Comparison of ENCODE assay signal across 8 cellular contexts in the genomic region with DNA sequence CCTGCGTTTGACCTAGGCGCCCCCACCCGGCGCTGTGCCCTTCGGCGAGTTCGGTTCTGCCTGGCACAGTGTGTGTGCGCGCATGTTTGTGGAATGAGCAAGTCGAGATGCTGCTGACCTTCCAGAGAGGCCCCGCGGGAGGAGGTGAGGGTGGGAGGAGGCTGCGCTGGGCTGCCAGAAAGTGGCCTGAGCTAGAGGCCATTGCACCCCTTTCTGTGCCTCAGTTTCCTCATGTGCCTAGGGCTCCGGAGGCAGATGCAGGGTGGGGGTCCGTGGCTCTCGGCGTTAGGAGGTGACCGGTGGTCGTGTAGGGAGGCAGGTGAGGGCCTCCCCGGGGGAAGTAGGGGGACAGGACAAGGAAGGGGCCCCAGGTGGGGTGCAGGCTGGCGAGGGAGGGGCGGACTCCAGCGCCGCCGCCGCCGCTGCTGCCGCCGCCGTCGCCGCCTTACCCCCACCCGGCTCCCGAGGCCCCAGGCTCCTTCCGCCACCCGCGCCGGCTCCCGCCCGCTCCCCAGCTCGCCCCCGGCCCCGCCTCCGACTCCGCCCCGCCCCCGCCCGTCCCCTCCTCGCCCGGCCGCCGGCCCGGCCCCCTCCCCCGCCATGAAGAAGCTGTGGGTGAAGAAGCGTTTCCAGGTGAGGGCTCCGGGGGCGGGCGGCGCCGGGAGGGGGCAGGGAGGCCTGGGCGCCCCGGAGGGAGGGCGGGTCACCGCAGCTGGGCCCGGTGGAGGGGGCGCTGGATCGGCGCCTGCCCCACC. TPM values are rescaled to one million over a fixed set of nuclear protein-coding genes. Genes with fewer than 3 reads are reported as not detected.
DNase-seq lines count a peak whose midpoint lies in the region; ATAC-seq and TF ChIP-seq lines count a peak whose summit lies in the region.

No MANE protein-coding gene starts in this region.

- H3K4me2 ChIP-seq in smooth muscle cell: peak overlapping the region; percentile 89

- peak overlapping the region; percentile 52 for H3K4me3 ChIP-seq in astrocyte of the spinal cord (ENCODE audit: low read depth, low read length)
- peak overlapping the region; percentile 51 for H3K4me3 ChIP-seq in iPS-11a (ENCODE audit: low read depth, low read length)
- H3K4me3 ChIP-seq in smooth muscle cell: peak overlapping the region; percentile 63

- no peaks in the 10 kb centered on the region for H4K20me1 ChIP-seq in smooth muscle cell (ENCODE audit: low read depth)

- 2% methylated on average over 18 of the region's 68 CpGs for WGBS in smooth muscle cell (ENCODE audit: low lambda C conversion rate)

- ATAC-seq in SK-N-SH treated with all-trans-retinoic acid at 6 μM for 48 hours (peak; percentile 59), HG03342 (IDR thresholded peaks at IDR 0.05; ENCODE audit: unreplicated experiment) (no peak)

- in situ Hi-C loops in astrocyte of the spinal cord (cut with HindIII; ENCODE audit: low sequenced_read_pairs): no loop called here

- H3K36me3 ChIP-seq in smooth muscle cell (ENCODE audit: low read depth): no peaks in the 10 kb centered on the region

- peak; percentile 69 for DNase-seq in NCI-H146 (lab: John Stamatoyannopoulos, UW)
- DNase-seq in NCI-H146 treated with DMSO at 0.1 percent for 48 hours (lab: John Stamatoyannopoulos, UW; ENCODE audit: unreplicated experiment): no peak
- DNase-seq in astrocyte of the spinal cord (ENCODE audit: low read depth, low spot score): no peak
- DNase-seq in smooth muscle cell (lab: John Stamatoyannopoulos, UW; ENCODE audit: unreplicated experiment): no peak
- no peak for DNase-seq in DMS114 treated with DMSO at 0.1 percent for 48 hours (lab: John Stamatoyannopoulos, UW; ENCODE audit: unreplicated experiment)

- H3K9ac ChIP-seq in smooth muscle cell (ENCODE audit: low read depth): peak overlapping the region; percentile 51

- H2AFZ ChIP-seq in smooth muscle cell (ENCODE audit: low read depth): peak overlapping the region; percentile 62

- H3K4me1 ChIP-seq in smooth muscle cell (ENCODE audit: low read depth): peaks cover 18% of the 10 kb centered on the region

- no peak overlapping the region for H3K27ac ChIP-seq in smooth muscle cell (ENCODE audit: low read depth)

- no peaks in the 10 kb centered on the region for H3K79me2 ChIP-seq in smooth muscle cell (ENCODE audit: low read depth)

- no peaks in the 10 kb centered on the region for H3K27me3 ChIP-seq in smooth muscle cell (ENCODE audit: low read depth)

- H3F3A ChIP-seq in smooth muscle cell (ENCODE audit: low read depth): no peaks in the 10 kb centered on the region

- TF ChIP-seq CTCF in astrocyte of the spinal cord (IDR thresholded peaks at IDR 0.05; ENCODE audit: low read depth, low read length): no peak
- TF ChIP-seq CTCF in smooth muscle cell (IDR thresholded peaks at IDR 0.05; ENCODE audit: borderline replicate concordance, insufficient read depth, poor library complexity, severe bottlenecking): no peak

- H3K9me3 ChIP-seq in smooth muscle cell (replicated peaks; ENCODE audit: low read depth): no peaks in the 10 kb centered on the region

TF ChIP-seq in SK-N-SH treated with all-trans-retinoic acid at 6 μM for 48 hours, 23 proteins besides CTCF, POLR2A, EP300 and RAD21 (continues in another document):
- TF ChIP-seq GLIS3 (CRISPR knock-in tag; IDR thresholded peaks at IDR 0.05): no peak
- no peak for TF ChIP-seq RARB (CRISPR knock-in tag; IDR thresholded peaks at IDR 0.05)
- TF ChIP-seq TCF4 (CRISPR knock-in tag; IDR thresholded peaks at IDR 0.05; ENCODE audit: borderline replicate concordance): no peak
- TF ChIP-seq ZFP3 (CRISPR knock-in tag; IDR thresholded peaks at IDR 0.05): no peak
- no peak for TF ChIP-seq ZNF565 (CRISPR knock-in tag; conservative IDR thresholded peaks at IDR 0.05; ENCODE audit: low read depth)
- TF ChIP-seq, protein P1, sequence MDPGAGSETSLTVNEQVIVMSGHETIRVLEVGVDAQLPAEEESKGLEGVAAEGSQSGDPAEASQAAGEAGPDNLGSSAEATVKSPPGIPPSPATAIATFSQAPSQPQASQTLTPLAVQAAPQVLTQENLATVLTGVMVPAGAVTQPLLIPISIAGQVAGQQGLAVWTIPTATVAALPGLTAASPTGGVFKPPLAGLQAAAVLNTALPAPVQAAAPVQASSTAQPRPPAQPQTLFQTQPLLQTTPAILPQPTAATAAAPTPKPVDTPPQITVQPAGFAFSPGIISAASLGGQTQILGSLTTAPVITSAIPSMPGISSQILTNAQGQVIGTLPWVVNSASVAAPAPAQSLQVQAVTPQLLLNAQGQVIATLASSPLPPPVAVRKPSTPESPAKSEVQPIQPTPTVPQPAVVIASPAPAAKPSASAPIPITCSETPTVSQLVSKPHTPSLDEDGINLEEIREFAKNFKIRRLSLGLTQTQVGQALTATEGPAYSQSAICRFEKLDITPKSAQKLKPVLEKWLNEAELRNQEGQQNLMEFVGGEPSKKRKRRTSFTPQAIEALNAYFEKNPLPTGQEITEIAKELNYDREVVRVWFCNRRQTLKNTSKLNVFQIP (CRISPR knock-in tag; IDR thresholded peaks at IDR 0.05; ENCODE audit: borderline replicate concordance, low read depth): no peak
- TF ChIP-seq TOX (CRISPR knock-in tag; IDR thresholded peaks at IDR 0.05; ENCODE audit: borderline replicate concordance): no peak
- TF ChIP-seq, protein P2, sequence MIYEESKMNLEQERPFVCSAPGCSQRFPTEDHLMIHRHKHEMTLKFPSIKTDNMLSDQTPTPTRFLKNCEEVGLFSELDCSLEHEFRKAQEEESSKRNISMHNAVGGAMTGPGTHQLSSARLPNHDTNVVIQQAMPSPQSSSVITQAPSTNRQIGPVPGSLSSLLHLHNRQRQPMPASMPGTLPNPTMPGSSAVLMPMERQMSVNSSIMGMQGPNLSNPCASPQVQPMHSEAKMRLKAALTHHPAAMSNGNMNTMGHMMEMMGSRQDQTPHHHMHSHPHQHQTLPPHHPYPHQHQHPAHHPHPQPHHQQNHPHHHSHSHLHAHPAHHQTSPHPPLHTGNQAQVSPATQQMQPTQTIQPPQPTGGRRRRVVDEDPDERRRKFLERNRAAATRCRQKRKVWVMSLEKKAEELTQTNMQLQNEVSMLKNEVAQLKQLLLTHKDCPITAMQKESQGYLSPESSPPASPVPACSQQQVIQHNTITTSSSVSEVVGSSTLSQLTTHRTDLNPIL (CRISPR knock-in tag; IDR thresholded peaks at IDR 0.05; ENCODE audit: low read depth): no peak
- TF ChIP-seq, protein P3, sequence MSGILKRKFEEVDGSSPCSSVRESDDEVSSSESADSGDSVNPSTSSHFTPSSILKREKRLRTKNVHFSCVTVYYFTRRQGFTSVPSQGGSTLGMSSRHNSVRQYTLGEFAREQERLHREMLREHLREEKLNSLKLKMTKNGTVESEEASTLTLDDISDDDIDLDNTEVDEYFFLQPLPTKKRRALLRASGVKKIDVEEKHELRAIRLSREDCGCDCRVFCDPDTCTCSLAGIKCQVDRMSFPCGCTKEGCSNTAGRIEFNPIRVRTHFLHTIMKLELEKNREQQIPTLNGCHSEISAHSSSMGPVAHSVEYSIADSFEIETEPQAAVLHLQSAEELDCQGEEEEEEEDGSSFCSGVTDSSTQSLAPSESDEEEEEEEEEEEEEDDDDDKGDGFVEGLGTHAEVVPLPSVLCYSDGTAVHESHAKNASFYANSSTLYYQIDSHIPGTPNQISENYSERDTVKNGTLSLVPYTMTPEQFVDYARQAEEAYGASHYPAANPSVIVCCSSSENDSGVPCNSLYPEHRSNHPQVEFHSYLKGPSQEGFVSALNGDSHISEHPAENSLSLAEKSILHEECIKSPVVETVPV (CRISPR knock-in tag; IDR thresholded peaks at IDR 0.05): no peak
- TF ChIP-seq ISL1 (CRISPR knock-in tag; IDR thresholded peaks at IDR 0.05): no peak
- TF ChIP-seq, protein P4, sequence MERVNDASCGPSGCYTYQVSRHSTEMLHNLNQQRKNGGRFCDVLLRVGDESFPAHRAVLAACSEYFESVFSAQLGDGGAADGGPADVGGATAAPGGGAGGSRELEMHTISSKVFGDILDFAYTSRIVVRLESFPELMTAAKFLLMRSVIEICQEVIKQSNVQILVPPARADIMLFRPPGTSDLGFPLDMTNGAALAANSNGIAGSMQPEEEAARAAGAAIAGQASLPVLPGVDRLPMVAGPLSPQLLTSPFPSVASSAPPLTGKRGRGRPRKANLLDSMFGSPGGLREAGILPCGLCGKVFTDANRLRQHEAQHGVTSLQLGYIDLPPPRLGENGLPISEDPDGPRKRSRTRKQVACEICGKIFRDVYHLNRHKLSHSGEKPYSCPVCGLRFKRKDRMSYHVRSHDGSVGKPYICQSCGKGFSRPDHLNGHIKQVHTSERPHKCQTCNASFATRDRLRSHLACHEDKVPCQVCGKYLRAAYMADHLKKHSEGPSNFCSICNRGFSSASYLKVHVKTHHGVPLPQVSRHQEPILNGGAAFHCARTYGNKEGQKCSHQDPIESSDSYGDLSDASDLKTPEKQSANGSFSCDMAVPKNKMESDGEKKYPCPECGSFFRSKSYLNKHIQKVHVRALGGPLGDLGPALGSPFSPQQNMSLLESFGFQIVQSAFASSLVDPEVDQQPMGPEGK (CRISPR knock-in tag; IDR thresholded peaks at IDR 0.05; ENCODE audit: borderline replicate concordance): no peak
- TF ChIP-seq SNAI2 (CRISPR knock-in tag; IDR thresholded peaks at IDR 0.05): no peak

RNA-seq across cellular contexts. Expression of a gene that starts 7.0 kb away (rescaled TPM):
- 14.9 and 38.8 TPM in 2 replicates for total RNA-seq in smooth muscle cell
- 37.8 and 40.5 TPM in 2 replicates for polyA plus RNA-seq in smooth muscle cell

RNA-seq across cellular contexts. Expression of a gene that starts 23.5 kb away (rescaled TPM):
- 103 and 127 TPM in 2 replicates for total RNA-seq in smooth muscle cell
- polyA plus RNA-seq in smooth muscle cell: 106 and 109 TPM in 2 replicates

RNA-seq across cellular contexts. Expression of a gene that starts 53.9 kb away (rescaled TPM):
- total RNA-seq in smooth muscle cell: 24.9 and 137 TPM in 2 replicates
- polyA plus RNA-seq in smooth muscle cell: 48.1 and 61.8 TPM in 2 replicates

RNA-seq across cellular contexts. Expression of a gene that starts 57.1 kb away (rescaled TPM):
- total RNA-seq in smooth muscle cell: 52.2 and 59.3 TPM in 2 replicates
- 77.8 and 81.7 TPM in 2 replicates for polyA plus RNA-seq in smooth muscle cell
